In genomic region chr9:129479217-129480011, GRCh38 we compare ENCODE assay signal across 13 cellular contexts.
A peak's percentile ranks its signal among the peaks of the same experiment; 100 is the strongest.
DNase-seq lines count a peak whose midpoint lies in the region; ATAC-seq and TF ChIP-seq lines count a peak whose summit lies in the region.
"Had no signal": no experiment of that assay in that cellular context is flagged by ENCODE, and none has a peak within 500 bp of the region (broad histone marks: within the 10 kb centered on the region; RNA-seq: fewer than 3 reads in every experiment).

No MANE protein-coding gene starts in this region.

- H3K4me3 Mint-ChIP-seq in activated T-helper 1 cell treated with anti-CD3 and anti-CD28 coated beads, Interleukin-12 subunit alpha, Interleukin-12 subunit beta, Interleukin-2, Interleukin-4 antibody, amounts not matched to agents 30 ng/mL and 10 ng/mL and 1 ng/mL, durations not matched to agents 14 hours and 24 hours and 36 hours, result no peak overlapping the region

- peaks cover 4 to 12% (median 10%) of the 10 kb centered on the region in 11 experiments; a peak in 21 of 22 replicates for H3K9me3 ChIP-seq in BLaER1 treated with 17β-estradiol and CSF1 and Interleukin-3, amounts not matched to agents 10 nM and 100 nM (replicated peaks in 1 of 11)
- no peaks in the 10 kb centered on the region for H3K9me3 ChIP-seq in right cardiac atrium (ENCODE audit: control insufficient read depth, low read length)
- H3K9me3 ChIP-seq in sigmoid colon, result peaks cover 0 to 7% (median 0%) of the 10 kb centered on the region in 4 donors

- intact Hi-C loops in right cardiac atrium (cut with DNase I), result loop anchor here (5.0 to 10.0 kb wide), 5 partner anchors 65 to 335 kb away; no protein-coding TSS in a partner anchor
- intact Hi-C loops in sigmoid colon (cut with DNase I), result loop anchor here (2.0 to 5.0 kb wide), 2 partner anchors 141 to 157 kb away; no protein-coding TSS in a partner anchor
- intact Hi-C loops in activated T-helper 1 cell treated with anti-CD3 and anti-CD28 coated beads, Interleukin-12 subunit alpha, Interleukin-12 subunit beta, Interleukin-2, Interleukin-4 antibody, amounts not matched to agents 30 ng/mL and 10 ng/mL and 1 ng/mL, durations not matched to agents 14 hours and 24 hours and 36 hours (cut with micrococcal nuclease), result loop anchor here (10.0 kb wide), 2 partner anchors 155 to 555 kb away; no protein-coding TSS in a partner anchor

- no peak overlapping the region for H3K27ac Mint-ChIP-seq in activated T-helper 1 cell treated with anti-CD3 and anti-CD28 coated beads, Interleukin-12 subunit alpha, Interleukin-12 subunit beta, Interleukin-2, Interleukin-4 antibody, amounts not matched to agents 30 ng/mL and 10 ng/mL and 1 ng/mL, durations not matched to agents 14 hours and 24 hours and 36 hours

- peaks cover 2% of the 10 kb centered on the region for H3K36me3 Mint-ChIP-seq in activated T-helper 1 cell treated with anti-CD3 and anti-CD28 coated beads, Interleukin-12 subunit alpha, Interleukin-12 subunit beta, Interleukin-2, Interleukin-4 antibody, amounts not matched to agents 30 ng/mL and 10 ng/mL and 1 ng/mL, durations not matched to agents 14 hours and 24 hours and 36 hours (ENCODE audit: low read depth)
- H3K36me3 Mint-ChIP-seq: naive thymus-derived CD8-positive, alpha-beta T cell had no signal

- H4K20me1 ChIP-seq in BLaER1 treated with 17β-estradiol and CSF1 and Interleukin-3, amounts not matched to agents 10 nM and 100 nM, result no peaks in the 10 kb centered on the region; a peak in 1 of 22 replicates

- H3K4me1 ChIP-seq in BLaER1 treated with 17β-estradiol and CSF1 and Interleukin-3, amounts not matched to agents 10 nM and 100 nM, result peaks cover 45 to 65% (median 57%) of the 10 kb centered on the region in 10 experiments
- peaks cover 12% of the 10 kb centered on the region for H3K4me1 ChIP-seq in right cardiac atrium (ENCODE audit: control insufficient read depth, insufficient read depth, low read length)
- H3K4me1 ChIP-seq in sigmoid colon, result peaks cover 0 to 50% (median 46%) of the 10 kb centered on the region in 4 donors

- peaks cover 10 to 61% (median 45%) of the 10 kb centered on the region in 11 experiments; a peak in 21 of 22 replicates for H3K27me3 ChIP-seq in BLaER1 treated with 17β-estradiol and CSF1 and Interleukin-3, amounts not matched to agents 10 nM and 100 nM
- H3K27me3 ChIP-seq in right cardiac atrium (ENCODE audit: control insufficient read depth, insufficient read depth) (no peaks in the 10 kb centered on the region), sigmoid colon (no peaks in the 10 kb centered on the region)

- WGBS in right cardiac atrium, result 67% methylated on average over 19 of the region's 19 CpGs
- 75 to 81% methylated on average over 19 of the region's 19 CpGs for WGBS in sigmoid colon, 2 donors

- H3K4me3 ChIP-seq in BLaER1 treated with 17β-estradiol and CSF1 and Interleukin-3, amounts not matched to agents 10 nM and 100 nM, result no peak overlapping the region
- no peak overlapping the region for H3K4me3 ChIP-seq in right cardiac atrium (ENCODE audit: low read length)
- no peak overlapping the region for H3K4me3 ChIP-seq in sigmoid colon

- H3K4me2 ChIP-seq in BLaER1 treated with 17β-estradiol and CSF1 and Interleukin-3, amounts not matched to agents 10 nM and 100 nM, result peak overlapping the region in 9 of 11 experiments; percentile 38 to 62 (median 54); a peak in 11 of 22 replicates

- H3K27me3 Mint-ChIP-seq in activated T-helper 1 cell treated with anti-CD3 and anti-CD28 coated beads, Interleukin-12 subunit alpha, Interleukin-12 subunit beta, Interleukin-2, Interleukin-4 antibody, amounts not matched to agents 30 ng/mL and 10 ng/mL and 1 ng/mL, durations not matched to agents 14 hours and 24 hours and 36 hours (ENCODE audit: insufficient read depth), result peaks cover 12% of the 10 kb centered on the region

- peaks cover 23% of the 10 kb centered on the region for H3K4me1 Mint-ChIP-seq in activated T-helper 1 cell treated with anti-CD3 and anti-CD28 coated beads, Interleukin-12 subunit alpha, Interleukin-12 subunit beta, Interleukin-2, Interleukin-4 antibody, amounts not matched to agents 30 ng/mL and 10 ng/mL and 1 ng/mL, durations not matched to agents 14 hours and 24 hours and 36 hours (ENCODE audit: low read depth)

- TF ChIP-seq CTCF in sigmoid colon (IDR thresholded peaks at IDR 0.05), result no peak

- DNase-seq in NCI-H69 (lab: John Stamatoyannopoulos, UW) (peak; percentile 53), right cardiac atrium (peak in 1 of 3 donors; percentile 60), sigmoid colon (no peak), NCI-H146 (lab: John Stamatoyannopoulos, UW) (no peak), NCI-H187 (lab: John Stamatoyannopoulos, UW) (no peak)
- DNase-seq in activated T-helper 1 cell treated with anti-CD3 and anti-CD28 coated beads, Interleukin-12 subunit alpha, Interleukin-12 subunit beta, Interleukin-2, Interleukin-4 antibody, amounts not matched to agents 30 ng/mL and 10 ng/mL and 1 ng/mL, durations not matched to agents 14 hours and 24 hours and 36 hours (ENCODE audit: low spot score), result no peak
- DNase-seq: activated CD4-positive, alpha-beta T cell treated with anti-CD3 and anti-CD28 coated beads, Interleukin-2, amount 50 U/mL, for 48 hours; activated gamma-delta T cell; central memory CD4-positive, alpha-beta T cell; naive thymus-derived CD8-positive, alpha-beta T cell; NCI-H226 had no signal

- TF ChIP-seq EP300 in sigmoid colon (IDR thresholded peaks at IDR 0.05), result no peak

- H3K9me3 Mint-ChIP-seq in activated T-helper 1 cell treated with anti-CD3 and anti-CD28 coated beads, Interleukin-12 subunit alpha, Interleukin-12 subunit beta, Interleukin-2, Interleukin-4 antibody, amounts not matched to agents 30 ng/mL and 10 ng/mL and 1 ng/mL, durations not matched to agents 14 hours and 24 hours and 36 hours, result no peaks in the 10 kb centered on the region
- H3K9me3 Mint-ChIP-seq: naive thymus-derived CD8-positive, alpha-beta T cell had no signal

- TF ChIP-seq POLR2A in sigmoid colon (IDR thresholded peaks at IDR 0.05), result no peak

- ATAC-seq in right cardiac atrium, result no peak
- ATAC-seq in HG02852 (IDR thresholded peaks at IDR 0.05; ENCODE audit: unreplicated experiment), result no peak
- ATAC-seq: naive thymus-derived CD8-positive, alpha-beta T cell had no signal

- no peak overlapping the region for H3K27ac ChIP-seq in BLaER1 treated with 17β-estradiol and CSF1 and Interleukin-3, amounts not matched to agents 10 nM and 100 nM
- H3K27ac ChIP-seq in right cardiac atrium (ENCODE audit: low read length), result peak overlapping the region; percentile 66
- peak overlapping the region; percentile 99 to 100 (median 99) for H3K27ac ChIP-seq in sigmoid colon

- H3K36me3 ChIP-seq in BLaER1 treated with 17β-estradiol and CSF1 and Interleukin-3, amounts not matched to agents 10 nM and 100 nM, result no peaks in the 10 kb centered on the region
- H3K36me3 ChIP-seq in sigmoid colon, result no peaks in the 10 kb centered on the region

- no peak overlapping the region for H3K9ac ChIP-seq in BLaER1 treated with 17β-estradiol and CSF1 and Interleukin-3, amounts not matched to agents 10 nM and 100 nM

Comparison
In these comparisons a context has a peak if more than half of its experiments do, and no peak if none do; other contexts are left out.
1. H3K27ac ChIP-seq: peak in right cardiac atrium (single experiment) and sigmoid colon (4 of 4); none in BLaER1 treated with 17β-estradiol and CSF1 and Interleukin-3, amounts not matched to agents 10 nM and 100 nM (0 of 11).